ENCODE assay signal across 18 cellular contexts in the genomic region with DNA sequence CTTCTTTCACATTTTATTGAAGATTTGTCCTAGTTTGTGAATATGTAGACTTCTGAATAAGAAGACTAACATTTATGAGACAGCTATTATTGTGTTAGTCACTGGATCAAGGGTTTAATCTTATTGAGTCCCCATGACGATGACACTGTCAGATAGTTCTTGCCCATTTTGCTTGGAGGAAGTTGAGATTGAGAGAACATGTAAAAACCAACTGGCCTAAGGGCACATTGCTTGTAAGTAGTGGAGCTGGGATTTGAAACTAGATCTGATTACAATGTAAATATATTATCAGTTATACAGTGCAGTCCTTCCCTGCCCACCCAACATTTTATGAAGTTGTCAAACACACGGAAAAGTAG. TPM values are rescaled to one million over a fixed set of nuclear protein-coding genes. Genes with fewer than 3 reads are reported as not detected.
A peak's percentile ranks its signal among the peaks of the same experiment; 100 is the strongest.
DNase-seq lines count a peak whose midpoint lies in the region; ATAC-seq and TF ChIP-seq lines count a peak whose summit lies in the region.
"Had no signal": no experiment of that assay in that cellular context is flagged by ENCODE, and none has a peak within 500 bp of the region (broad histone marks: within the 10 kb centered on the region; RNA-seq: fewer than 3 reads in every experiment).

No MANE protein-coding gene starts in this region.

- no peak overlapping the region for H3K27ac Mint-ChIP-seq in chondrocyte (ENCODE audit: unreplicated experiment)
- H3K27ac Mint-ChIP-seq: CD4-positive, alpha-beta T cell; H9 had no signal

- no peaks in the 10 kb centered on the region for H3K4me1 Mint-ChIP-seq in chondrocyte (ENCODE audit: low read depth)

- no peak overlapping the region for H3K9ac ChIP-seq in neural cell (ENCODE audit: low read length)

- H3K4me3 Mint-ChIP-seq in chondrocyte (ENCODE audit: unreplicated experiment) = no peak overlapping the region
- H3K4me3 Mint-ChIP-seq: CD4-positive, alpha-beta T cell; H9 had no signal

- ATAC-seq in GM18520 (IDR thresholded peaks at IDR 0.05; ENCODE audit: unreplicated experiment) = no peak
- ATAC-seq: A549 had no signal

- H4K20me1 ChIP-seq in neural cell (ENCODE audit: insufficient read depth) = no peaks in the 10 kb centered on the region

- no peaks in the 10 kb centered on the region for H3K36me3 ChIP-seq in neural cell (ENCODE audit: insufficient read depth, low read length)

- H3K4me3 ChIP-seq in neural cell (ENCODE audit: low read length) = peak overlapping the region; percentile 55
- H3K4me3 ChIP-seq: A549 had no signal

- TF ChIP-seq CTCF in neural cell (IDR thresholded peaks at IDR 0.05; ENCODE audit: poor library complexity, severe bottlenecking) (no peak), chondrocyte (IDR thresholded peaks at IDR 0.05) (no peak)

- no peaks in the 10 kb centered on the region for H3K9me3 ChIP-seq in neural cell (ENCODE audit: low read length)
- H3K9me3 ChIP-seq: A549, Caco-2 had no signal

- no peaks in the 10 kb centered on the region for H3K36me3 Mint-ChIP-seq in chondrocyte (ENCODE audit: low read depth)

- TF ChIP-seq EP300 in neural cell (conservative IDR thresholded peaks at IDR 0.05; ENCODE audit: poor library complexity, severe bottlenecking) = no peak

- H3K4me2 ChIP-seq in neural cell (ENCODE audit: low read length) = peak overlapping the region; percentile 2
- H3K4me2 ChIP-seq: A549 had no signal

- H3K27me3 Mint-ChIP-seq in chondrocyte (ENCODE audit: low read depth) = no peaks in the 10 kb centered on the region

- DNase-seq in NCI-H526 treated with DMSO at 0.1 percent for 48 hours (lab: John Stamatoyannopoulos, UW) = peak; percentile 14
- no peak for DNase-seq in NCI-H526 (lab: John Stamatoyannopoulos, UW)
- DNase-seq in NCI-H69 (lab: John Stamatoyannopoulos, UW) = peak; percentile 49
- DNase-seq in T1000 (lab: John Stamatoyannopoulos, UW) = peak; percentile 5
- no peak for DNase-seq in chondrocyte (ENCODE audit: low spot score)
- DNase-seq in NCI-H2081 (lab: John Stamatoyannopoulos, UW) = no peak
- DNase-seq: AML-193; Caco-2; CD4-positive, alpha-beta T cell; GDM1; GOT3; H9; IMR-90 had no signal

- H3F3A ChIP-seq in neural cell (ENCODE audit: insufficient read depth, low read length, poor library complexity, severe bottlenecking) = peaks cover 3% of the 10 kb centered on the region

- no peaks in the 10 kb centered on the region for H3K9me2 ChIP-seq in neural cell (ENCODE audit: insufficient read depth, low read length)

- no peaks in the 10 kb centered on the region for H3K79me2 ChIP-seq in neural cell (replicated peaks; ENCODE audit: insufficient read depth, low read length)

- no peaks in the 10 kb centered on the region for H3K27me3 ChIP-seq in neural cell (ENCODE audit: insufficient read depth, low read depth, low read length)

- no peaks in the 10 kb centered on the region for H3K9me3 Mint-ChIP-seq in chondrocyte (ENCODE audit: low read depth)
- H3K9me3 Mint-ChIP-seq: CD4-positive, alpha-beta T cell; H9 had no signal

- H3K27ac ChIP-seq in neural cell (ENCODE audit: low read length) = peak overlapping the region; percentile 69
- H3K27ac ChIP-seq: 22Rv1, A549, C4-2B had no signal

- TF ChIP-seq RAD21 in neural cell (conservative IDR thresholded peaks at IDR 0.05) = no peak

- H2AFZ ChIP-seq in neural cell (ENCODE audit: low read depth, low read length) = no peak overlapping the region

TF ChIP-seq in neural cell, 6 proteins besides CTCF, POLR2A, EP300 and RAD21:
- no peak for TF ChIP-seq SMC3 (conservative IDR thresholded peaks at IDR 0.05; ENCODE audit: poor library complexity)
- TF ChIP-seq, protein P1, sequence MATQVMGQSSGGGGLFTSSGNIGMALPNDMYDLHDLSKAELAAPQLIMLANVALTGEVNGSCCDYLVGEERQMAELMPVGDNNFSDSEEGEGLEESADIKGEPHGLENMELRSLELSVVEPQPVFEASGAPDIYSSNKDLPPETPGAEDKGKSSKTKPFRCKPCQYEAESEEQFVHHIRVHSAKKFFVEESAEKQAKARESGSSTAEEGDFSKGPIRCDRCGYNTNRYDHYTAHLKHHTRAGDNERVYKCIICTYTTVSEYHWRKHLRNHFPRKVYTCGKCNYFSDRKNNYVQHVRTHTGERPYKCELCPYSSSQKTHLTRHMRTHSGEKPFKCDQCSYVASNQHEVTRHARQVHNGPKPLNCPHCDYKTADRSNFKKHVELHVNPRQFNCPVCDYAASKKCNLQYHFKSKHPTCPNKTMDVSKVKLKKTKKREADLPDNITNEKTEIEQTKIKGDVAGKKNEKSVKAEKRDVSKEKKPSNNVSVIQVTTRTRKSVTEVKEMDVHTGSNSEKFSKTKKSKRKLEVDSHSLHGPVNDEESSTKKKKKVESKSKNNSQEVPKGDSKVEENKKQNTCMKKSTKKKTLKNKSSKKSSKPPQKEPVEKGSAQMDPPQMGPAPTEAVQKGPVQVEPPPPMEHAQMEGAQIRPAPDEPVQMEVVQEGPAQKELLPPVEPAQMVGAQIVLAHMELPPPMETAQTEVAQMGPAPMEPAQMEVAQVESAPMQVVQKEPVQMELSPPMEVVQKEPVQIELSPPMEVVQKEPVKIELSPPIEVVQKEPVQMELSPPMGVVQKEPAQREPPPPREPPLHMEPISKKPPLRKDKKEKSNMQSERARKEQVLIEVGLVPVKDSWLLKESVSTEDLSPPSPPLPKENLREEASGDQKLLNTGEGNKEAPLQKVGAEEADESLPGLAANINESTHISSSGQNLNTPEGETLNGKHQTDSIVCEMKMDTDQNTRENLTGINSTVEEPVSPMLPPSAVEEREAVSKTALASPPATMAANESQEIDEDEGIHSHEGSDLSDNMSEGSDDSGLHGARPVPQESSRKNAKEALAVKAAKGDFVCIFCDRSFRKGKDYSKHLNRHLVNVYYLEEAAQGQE (IDR thresholded peaks at IDR 0.05; ENCODE audit: borderline replicate concordance) = no peak
- TF ChIP-seq MXI1 (conservative IDR thresholded peaks at IDR 0.05; ENCODE audit: poor library complexity, severe bottlenecking) = no peak
- TF ChIP-seq EZH2 (IDR thresholded peaks at IDR 0.05; ENCODE audit: borderline replicate concordance, insufficient read depth, low read length, poor library complexity, severe bottlenecking) = no peak
- no peak for TF ChIP-seq POLR2AphosphoS5 (IDR thresholded peaks at IDR 0.05)
- TF ChIP-seq TAF1 (IDR thresholded peaks at IDR 0.05; ENCODE audit: low read depth) = no peak

RNA-seq across cellular contexts. Expression of a gene that starts 16.0 kb away (rescaled TPM):
- 13.2 and 14.4 TPM in 2 replicates for polyA plus RNA-seq in neural cell
- 67.9 and 77.4 TPM in 2 replicates for polyA minus RNA-seq in neural cell
- 2.5 to 6.7 TPM (median 6.4 TPM) in 3 replicates for total RNA-seq in chondrocyte
- total RNA-seq: CD4-positive, alpha-beta T cell had no signal

Comparison
In these comparisons a context has a peak if more than half of its experiments do, and no peak if none do; other contexts are left out.
1. DNase-seq: peak in NCI-H526 treated with DMSO at 0.1 percent for 48 hours (single experiment), NCI-H69 (single experiment) and T1000 (single experiment); none in NCI-H526 (0 of 2), chondrocyte (single experiment) and NCI-H2081 (0 of 2).